ENCODE assay signal across 9 cellular contexts in genomic region chr9:129838707-129839259, GRCh38. TPM values are rescaled to one million over a fixed set of nuclear protein-coding genes. Genes with fewer than 3 reads are reported as not detected.
A peak's percentile ranks its signal among the peaks of the same experiment; 100 is the strongest.
DNase-seq lines count a peak whose midpoint lies in the region; ATAC-seq, FAIRE-seq and TF ChIP-seq lines count a peak whose summit lies in the region.
"Had no signal": no experiment of that assay in that cellular context is flagged by ENCODE, and none has a peak within 500 bp of the region (broad histone marks: within the 10 kb centered on the region; RNA-seq: fewer than 3 reads in every experiment).

No MANE protein-coding gene starts in this region.

- peak; percentile 78 for DNase-seq in AG20443 (ENCODE audit: low spot score)
- peak; percentile 21 for DNase-seq in HTR-8/SVneo (ENCODE audit: insufficient read length, low spot score)
- peak; percentile 47 to 53 for DNase-seq in activated T-cell treated with anti-CD3 and anti-CD28 coated beads, Interleukin-2, amount 50 U/mL, for 72 hours
- no peak for DNase-seq in immature natural killer cell
- no peak for DNase-seq in esophagus muscularis mucosa (ENCODE audit: extremely low spot score)
- no peak for DNase-seq in NCI-H1417 treated with DMSO at 0.1 percent for 48 hours (lab: John Stamatoyannopoulos, UW)
- DNase-seq: kidney had no signal

- no peak overlapping the region for H3K4me3 ChIP-seq in esophagus muscularis mucosa

- H3K9me3 Mint-ChIP-seq in activated T-cell treated with anti-CD3 and anti-CD28 coated beads, Interleukin-2, amount 50 U/mL, for 72 hours: no peaks in the 10 kb centered on the region
- H3K9me3 Mint-ChIP-seq in immature natural killer cell: no peaks in the 10 kb centered on the region

- no peak overlapping the region for H3K27ac ChIP-seq in esophagus muscularis mucosa (replicated peaks in 1 of 4)

- H3K27ac Mint-ChIP-seq in activated T-cell treated with anti-CD3 and anti-CD28 coated beads, Interleukin-2, amount 50 U/mL, for 72 hours: peak overlapping the region; percentile 83
- peak overlapping the region in 5 of 6 donors; percentile 34 to 79 (median 51) for H3K27ac Mint-ChIP-seq in immature natural killer cell

- H3K36me3 Mint-ChIP-seq in activated T-cell treated with anti-CD3 and anti-CD28 coated beads, Interleukin-2, amount 50 U/mL, for 72 hours (ENCODE audit: insufficient read depth in 2 of 2): peaks cover 7 to 8% of the 10 kb centered on the region in 2 donors
- peaks cover 0 to 5% (median 5%) of the 10 kb centered on the region in 3 donors for H3K36me3 Mint-ChIP-seq in immature natural killer cell

- peaks cover 25 to 55% (median 50%) of the 10 kb centered on the region in 4 donors for H3K4me1 ChIP-seq in esophagus muscularis mucosa

- peak; percentile 47 to 51 for ATAC-seq in activated T-cell treated with anti-CD3 and anti-CD28 coated beads, Interleukin-2, amount 50 U/mL, for 72 hours (replicated peaks in 1 of 2)
- no peak for ATAC-seq in HG02840 (IDR thresholded peaks at IDR 0.05; ENCODE audit: low FRiP score, unreplicated experiment)
- no peak for ATAC-seq in GM18511 (IDR thresholded peaks at IDR 0.05; ENCODE audit: unreplicated experiment)

- peaks cover 63% of the 10 kb centered on the region for H3K4me1 Mint-ChIP-seq in activated T-cell treated with anti-CD3 and anti-CD28 coated beads, Interleukin-2, amount 50 U/mL, for 72 hours (ENCODE audit: low read depth)
- peaks cover 55 to 69% of the 10 kb centered on the region in 2 donors for H3K4me1 Mint-ChIP-seq in immature natural killer cell

- no peaks in the 10 kb centered on the region for H3K9me3 ChIP-seq in esophagus muscularis mucosa

- H3K27me3 ChIP-seq in esophagus muscularis mucosa: no peaks in the 10 kb centered on the region

- TF ChIP-seq EP300 in esophagus muscularis mucosa (IDR thresholded peaks at IDR 0.05): no peak

- TF ChIP-seq CTCF in esophagus muscularis mucosa (IDR thresholded peaks at IDR 0.05): no peak

- TF ChIP-seq POLR2A in esophagus muscularis mucosa (IDR thresholded peaks at IDR 0.05; ENCODE audit: low read depth): no peak

- H3K36me3 ChIP-seq in esophagus muscularis mucosa: peaks cover 0 to 8% (median 7%) of the 10 kb centered on the region in 4 donors

- WGBS in esophagus muscularis mucosa: 81% methylated on average over 12 of the region's 12 CpGs

- peak overlapping the region; percentile 82 to 85 for H3K4me3 Mint-ChIP-seq in activated T-cell treated with anti-CD3 and anti-CD28 coated beads, Interleukin-2, amount 50 U/mL, for 72 hours
- no peak overlapping the region for H3K4me3 Mint-ChIP-seq in immature natural killer cell

- no peaks in the 10 kb centered on the region for H3K27me3 Mint-ChIP-seq in activated T-cell treated with anti-CD3 and anti-CD28 coated beads, Interleukin-2, amount 50 U/mL, for 72 hours (ENCODE audit: low read depth)
- peaks cover 0 to 11% (median 9%) of the 10 kb centered on the region in 3 donors for H3K27me3 Mint-ChIP-seq in immature natural killer cell (ENCODE audit: low read depth in 3 of 3)

- intact Hi-C loops in esophagus muscularis mucosa (cut with DNase I): no loop called here

- FAIRE-seq in HTR-8/SVneo (lab: Jason Lieb, UNC): no peak
- FAIRE-seq: kidney had no signal

RNA-seq across cellular contexts. Expression of gene USP20, which starts 3.5 kb away (rescaled TPM):
- 10 to 100 TPM; 74.4 to 77.9 TPM for total RNA-seq in activated T-cell treated with anti-CD3 and anti-CD28 coated beads, Interleukin-2, amount 50 U/mL, for 72 hours
- 10 to 100 TPM; 21.6 to 51.8 (median 25.1) TPM for polyA plus RNA-seq in immature natural killer cell
- 10 to 100 TPM; 31.1 to 45.3 (median 38.7) TPM for total RNA-seq in esophagus muscularis mucosa

RNA-seq across cellular contexts. Expression of gene C9orf78, which starts 3.7 kb away (rescaled TPM):
- 10 to 100 TPM; 44.6 to 51.7 TPM for total RNA-seq in activated T-cell treated with anti-CD3 and anti-CD28 coated beads, Interleukin-2, amount 50 U/mL, for 72 hours
- 100 to 1,000 TPM; 147 to 196 (median 173) TPM for polyA plus RNA-seq in immature natural killer cell
- 100 to 1,000 TPM in 1 of 4 donors, 10 to 100 TPM in 3; 47.3 to 139 (median 62.6) TPM for total RNA-seq in esophagus muscularis mucosa

RNA-seq across cellular contexts. Expression of gene TOR1A, which starts 14.8 kb away (rescaled TPM):
- total RNA-seq in activated T-cell treated with anti-CD3 and anti-CD28 coated beads, Interleukin-2, amount 50 U/mL, for 72 hours: 10 to 100 TPM; 47.0 to 49.3 TPM
- polyA plus RNA-seq in immature natural killer cell: 100 to 1,000 TPM in 2 of 3 donors, 10 to 100 TPM in 1; 89.3 to 131 (median 108) TPM
- 10 to 100 TPM; 29.7 to 46.4 (median 34.4) TPM for total RNA-seq in esophagus muscularis mucosa

RNA-seq across cellular contexts. Expression of gene TOR1B, which starts 35.8 kb away (rescaled TPM):
- 10 to 100 TPM; 19.9 to 32.0 TPM for total RNA-seq in activated T-cell treated with anti-CD3 and anti-CD28 coated beads, Interleukin-2, amount 50 U/mL, for 72 hours
- 10 to 100 TPM; 23.2 to 45.1 (median 25.8) TPM for polyA plus RNA-seq in immature natural killer cell
- 10 to 100 TPM; 24.5 to 29.0 (median 26.0) TPM for total RNA-seq in esophagus muscularis mucosa

Comparison
In these comparisons a context has a peak if more than half of its experiments do, and no peak if none do; other contexts are left out.
1. DNase-seq: peak in AG20443 (single experiment), HTR-8/SVneo (single experiment) and activated T-cell treated with anti-CD3 and anti-CD28 coated beads, Interleukin-2, amount 50 U/mL, for 72 hours (2 of 2); none in immature natural killer cell (0 of 3), esophagus muscularis mucosa (single experiment) and NCI-H1417 treated with DMSO at 0.1 percent for 48 hours (single experiment).
2. ATAC-seq: peak in activated T-cell treated with anti-CD3 and anti-CD28 coated beads, Interleukin-2, amount 50 U/mL, for 72 hours (2 of 2); none in HG02840 (single experiment) and GM18511 (single experiment).
3. H3K4me3 Mint-ChIP-seq: peak in activated T-cell treated with anti-CD3 and anti-CD28 coated beads, Interleukin-2, amount 50 U/mL, for 72 hours (2 of 2); none in immature natural killer cell (0 of 5).